ENCODE assay signal across 11 cellular contexts in the genomic region with DNA sequence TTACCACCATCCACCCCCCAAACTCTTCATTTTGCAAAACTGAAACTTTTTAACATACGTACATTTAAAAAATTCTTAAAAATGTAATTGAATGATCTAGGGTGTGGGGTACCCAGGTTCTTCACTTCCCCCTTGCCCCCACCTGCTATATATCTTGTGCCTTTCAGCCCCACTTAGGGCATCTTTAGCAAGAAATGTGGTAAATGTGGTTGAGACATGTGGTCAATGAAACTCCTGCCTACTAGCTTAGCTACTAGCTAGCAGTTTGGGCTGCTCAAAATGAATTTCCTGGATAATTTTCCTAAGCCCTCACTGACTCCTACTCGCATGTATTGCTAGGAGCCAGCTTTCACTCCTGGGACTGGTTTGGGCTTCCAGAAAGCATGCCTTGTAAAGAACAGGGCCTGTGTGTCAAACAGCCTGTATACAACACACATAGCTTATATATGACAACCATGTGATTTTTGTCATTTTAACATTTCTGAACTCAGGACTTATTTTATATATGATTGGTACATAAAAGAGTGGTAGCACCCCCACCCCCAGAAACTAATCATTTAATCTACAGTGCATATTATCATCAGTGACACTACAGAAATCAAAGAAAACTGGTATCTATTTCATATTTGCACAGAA.
A peak's percentile ranks its signal among the peaks of the same experiment; 100 is the strongest.
DNase-seq lines count a peak whose midpoint lies in the region; ATAC-seq and TF ChIP-seq lines count a peak whose summit lies in the region.
"Had no signal": no experiment of that assay in that cellular context is flagged by ENCODE, and none has a peak within 500 bp of the region (broad histone marks: within the 10 kb centered on the region; RNA-seq: fewer than 3 reads in every experiment).

No MANE protein-coding gene starts in this region.

- H2BK20ac ChIP-seq in H9 (ENCODE audit: low read depth, low read length, poor library complexity, severe bottlenecking), result no peak overlapping the region

- TF ChIP-seq CTCF in KMS-11 (conservative IDR thresholded peaks at IDR 0.05; ENCODE audit: low read depth, low read length) (no peak), H9 (conservative IDR thresholded peaks at IDR 0.05) (no peak), Peyer's patch (IDR thresholded peaks at IDR 0.05) (no peak)

- H3K4me1 Mint-ChIP-seq in memory B cell (peaks cover 25% of the 10 kb centered on the region), H9 (peaks cover 0 to 5% of the 10 kb centered on the region in 2 experiments; a peak in 3 of 4 replicates)

- no peak overlapping the region for H2BK15ac ChIP-seq in H9 (ENCODE audit: low read depth, low read length)

- no peak overlapping the region for H2AK5ac ChIP-seq in H9 (ENCODE audit: insufficient read length, low read length)

- no peak overlapping the region for H3K14ac ChIP-seq in H9 (ENCODE audit: insufficient read depth, low read length)

- peak overlapping the region; percentile 39 for H3K4me2 ChIP-seq in KMS-11
- no peak overlapping the region for H3K4me2 ChIP-seq in H9 (ENCODE audit: insufficient read depth, insufficient read length, low read length)

- H3K27me3 ChIP-seq in KMS-11 (ENCODE audit: insufficient read depth, low read depth) (no peaks in the 10 kb centered on the region), H9 (ENCODE audit: insufficient read depth, low read length) (no peaks in the 10 kb centered on the region), Peyer's patch (no peaks in the 10 kb centered on the region)
- H3K27me3 ChIP-seq: heart right ventricle had no signal

- intact Hi-C loops in posterior vena cava (cut with DNase I), result loop anchor here in 1 of 2 donors (10.0 kb wide), 1 partner anchor 159 kb away; no protein-coding TSS in a partner anchor

- H2BK12ac ChIP-seq in H9 (ENCODE audit: insufficient read length, low read depth, low read length), result no peak overlapping the region

- no peak overlapping the region for H2BK5ac ChIP-seq in H9 (ENCODE audit: insufficient read length, low read length)

- H3K9ac ChIP-seq in KMS-11 (no peak overlapping the region), H9 (ENCODE audit: extremely low read depth, insufficient read length, low read length) (no peak overlapping the region)

- no peak overlapping the region for H3K56ac ChIP-seq in H9 (ENCODE audit: insufficient read length, low read depth, low read length)

- H3K4me3 Mint-ChIP-seq in memory B cell, result no peak overlapping the region
- H3K4me3 Mint-ChIP-seq in H9, result no peak overlapping the region
- H3K4me3 Mint-ChIP-seq: activated naive CD4-positive, alpha-beta T cell treated with anti-CD3 and anti-CD28 coated beads, Interleukin-2, amount 50 U/mL, for 24 hours had no signal

- no peaks in the 10 kb centered on the region for H3K36me3 ChIP-seq in KMS-11 (ENCODE audit: insufficient read depth)
- H3K36me3 ChIP-seq in Peyer's patch, result no peaks in the 10 kb centered on the region

- no peak overlapping the region for H4K91ac ChIP-seq in H9 (ENCODE audit: insufficient read length, low read depth, low read length)

- H4K5ac ChIP-seq in H9 (ENCODE audit: insufficient read length, low read depth, low read length), result no peak overlapping the region

- no peaks in the 10 kb centered on the region for H3K79me1 ChIP-seq in H9 (ENCODE audit: insufficient read depth, low read depth, low read length, poor library complexity, severe bottlenecking)

- 100% methylated on average over 1 of the region's 2 CpGs for WGBS in H9 (ENCODE audit: extremely low coverage, insufficient read length, low lambda C conversion rate)

- no peak overlapping the region for H4K8ac ChIP-seq in H9 (replicated peaks; ENCODE audit: insufficient read length, low read depth, low read length)

- H3K27me3 Mint-ChIP-seq in memory B cell (no peaks in the 10 kb centered on the region), H9 (ENCODE audit: low read depth) (no peaks in the 10 kb centered on the region)
- H3K27me3 Mint-ChIP-seq: activated naive CD4-positive, alpha-beta T cell treated with anti-CD3 and anti-CD28 coated beads, Interleukin-2, amount 50 U/mL, for 24 hours had no signal

- H3K79me2 ChIP-seq in KMS-11 (ENCODE audit: insufficient read depth, low read depth), result peaks cover 4% of the 10 kb centered on the region; the same call in 1 of the 2 replicates
- H3K79me2 ChIP-seq in H9 (ENCODE audit: insufficient read depth, low read length), result no peaks in the 10 kb centered on the region

- no peak overlapping the region for H3K23ac ChIP-seq in H9 (ENCODE audit: insufficient read length, low read depth, low read length)

- DNase-seq in memory B cell (ENCODE audit: low spot score in 2 of 2) (no peak), H9 (no peak), Peyer's patch (no peak), NCI-H1694 treated with DMSO at 0.1 percent for 48 hours (lab: John Stamatoyannopoulos, UW) (no peak), posterior vena cava (ENCODE audit: low spot score) (no peak)
- DNase-seq: heart right ventricle had no signal

- TF ChIP-seq POLR2A in Peyer's patch (IDR thresholded peaks at IDR 0.05), result no peak

- no peak overlapping the region for H3K18ac ChIP-seq in H9 (ENCODE audit: insufficient read length, low read depth, low read length)

- no peak overlapping the region for H2BK120ac ChIP-seq in H9 (ENCODE audit: low read depth, low read length, poor library complexity, severe bottlenecking)

- H3K27ac ChIP-seq in KMS-11 (peak overlapping the region; percentile 9; the same call in 1 of the 2 replicates), H9 (ENCODE audit: insufficient read length, low read depth, low read length) (no peak overlapping the region), Peyer's patch (peak overlapping the region in 1 of 4 donors; percentile 32)

- no peaks in the 10 kb centered on the region for H3K23me2 ChIP-seq in H9 (ENCODE audit: insufficient read length, low read depth, low read length, poor library complexity, severe bottlenecking)

- H3K9me3 ChIP-seq in H9 (ENCODE audit: control insufficient read depth, low read depth, low read length), result no peaks in the 10 kb centered on the region
- no peaks in the 10 kb centered on the region for H3K9me3 ChIP-seq in Peyer's patch

- no peak overlapping the region for H3K4ac ChIP-seq in H9 (ENCODE audit: low read depth, low read length)

- no peak overlapping the region for H2AFZ ChIP-seq in KMS-11 (ENCODE audit: low read depth)
- no peak overlapping the region for H2AFZ ChIP-seq in H9 (ENCODE audit: low read length)

- H3T11ph ChIP-seq in H9 (ENCODE audit: low read length), result no peak overlapping the region

- H3K27ac Mint-ChIP-seq in memory B cell, result no peak overlapping the region
- no peak overlapping the region for H3K27ac Mint-ChIP-seq in H9
- H3K27ac Mint-ChIP-seq: activated naive CD4-positive, alpha-beta T cell treated with anti-CD3 and anti-CD28 coated beads, Interleukin-2, amount 50 U/mL, for 24 hours had no signal

- no peaks in the 10 kb centered on the region for H4K20me1 ChIP-seq in KMS-11 (ENCODE audit: insufficient read depth)
- no peaks in the 10 kb centered on the region for H4K20me1 ChIP-seq in H9 (ENCODE audit: control insufficient read depth, insufficient read depth, insufficient read length)

- peaks cover 77% of the 10 kb centered on the region for H3K4me1 ChIP-seq in KMS-11 (ENCODE audit: low read depth, poor library complexity, severe bottlenecking)
- no peaks in the 10 kb centered on the region for H3K4me1 ChIP-seq in H9 (ENCODE audit: insufficient read depth, low read length)
- H3K4me1 ChIP-seq in Peyer's patch, result peaks cover 0 to 5% (median 2%) of the 10 kb centered on the region in 4 donors

- H3K4me3 ChIP-seq in KMS-11 (IDR thresholded peaks at IDR 0.05; ENCODE audit: insufficient read depth, low read depth, low read length) (no peak overlapping the region), Peyer's patch (no peak overlapping the region)
- H3K4me3 ChIP-seq: heart right ventricle, skin epidermis had no signal

- peak; percentile 55 for ATAC-seq in GM18520 (IDR thresholded peaks at IDR 0.05; ENCODE audit: unreplicated experiment)
- ATAC-seq in HG02588 (IDR thresholded peaks at IDR 0.05; ENCODE audit: unreplicated experiment), result peak; percentile 81
- ATAC-seq in memory B cell (ENCODE audit: low read depth), result peak; percentile 91

- no peaks in the 10 kb centered on the region for H3K9me3 Mint-ChIP-seq in memory B cell
- H3K9me3 Mint-ChIP-seq in H9, result peaks cover 4% of the 10 kb centered on the region in 2 experiments; a peak in 4 of 5 replicates
- H3K9me3 Mint-ChIP-seq: activated naive CD4-positive, alpha-beta T cell treated with anti-CD3 and anti-CD28 coated beads, Interleukin-2, amount 50 U/mL, for 24 hours had no signal

- peaks cover 2% of the 10 kb centered on the region for H3K36me3 Mint-ChIP-seq in memory B cell
- H3K36me3 Mint-ChIP-seq in H9 (ENCODE audit: insufficient read depth in 1 of 3, low read depth in 3 of 3), result peaks cover under 1 to 7% (median 3%) of the 10 kb centered on the region in 3 experiments; a peak in 3 of 7 replicates
